Comparison of ENCODE assay signal across 10 cellular contexts in the genomic region with DNA sequence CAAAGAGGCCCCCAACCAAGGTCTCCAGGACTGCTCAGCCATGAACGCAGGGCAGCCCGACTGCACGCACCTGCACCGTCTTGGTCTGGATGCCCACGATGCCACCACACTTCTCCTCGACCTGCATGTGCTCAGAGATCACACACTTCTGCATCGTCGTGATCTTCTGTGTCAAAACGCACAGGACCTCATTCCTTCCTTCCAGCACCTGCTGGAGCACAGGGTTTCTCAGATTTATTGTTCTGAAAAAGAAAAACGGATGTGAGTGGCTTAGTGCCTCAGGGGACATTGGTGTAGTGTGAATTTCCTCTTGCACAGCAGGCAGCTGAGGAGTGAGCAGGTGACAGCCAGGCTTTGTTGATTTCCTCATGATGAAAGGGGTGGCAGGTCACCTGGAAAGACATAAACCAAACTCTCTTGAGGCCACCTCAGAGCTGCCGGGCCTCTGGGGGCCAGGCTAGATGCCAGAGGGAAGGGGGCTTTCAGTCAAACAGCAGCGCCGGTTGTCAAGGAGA. TPM values are rescaled to one million over a fixed set of nuclear protein-coding genes. Genes with fewer than 3 reads are reported as not detected.
A peak's percentile ranks its signal among the peaks of the same experiment; 100 is the strongest.
DNase-seq lines count a peak whose midpoint lies in the region; ATAC-seq lines count a peak whose summit lies in the region.
"Had no signal": no experiment of that assay in that cellular context is flagged by ENCODE, and none has a peak within 500 bp of the region (broad histone marks: within the 10 kb centered on the region; RNA-seq: fewer than 3 reads in every experiment).

No MANE protein-coding gene starts in this region.

- H3K79me1 ChIP-seq in mesenchymal stem cell (replicated peaks; ENCODE audit: low read length, poor library complexity, severe bottlenecking) = peaks cover 31% of the 10 kb centered on the region

- no peak overlapping the region for H2BK12ac ChIP-seq in mesenchymal stem cell (ENCODE audit: low read length in 2 of 2)

- H3K36me3 ChIP-seq in BLaER1 (no peaks in the 10 kb centered on the region), mesenchymal stem cell (ENCODE audit: control insufficient read depth in 1 of 2, insufficient read depth in 2 of 2, low read depth in 1 of 2, low read length in 2 of 2) (peaks cover 32 to 42% of the 10 kb centered on the region in 2 experiments)

- no peak overlapping the region for H4K8ac ChIP-seq in mesenchymal stem cell (ENCODE audit: low read length)

- H3K4me1 ChIP-seq in BLaER1 (peaks cover 97% of the 10 kb centered on the region), mesenchymal stem cell (ENCODE audit: control insufficient read depth, insufficient read depth, low read depth, low read length) (peaks cover 20% of the 10 kb centered on the region)

- H3K4ac ChIP-seq in mesenchymal stem cell (ENCODE audit: low read depth in 1 of 2, low read length in 2 of 2) = no peak overlapping the region

- H3K14ac ChIP-seq in mesenchymal stem cell (ENCODE audit: low read length in 2 of 2) = no peak overlapping the region

- H3K23ac ChIP-seq in mesenchymal stem cell (ENCODE audit: low read length in 2 of 2) = no peak overlapping the region

- H2BK15ac ChIP-seq in mesenchymal stem cell (ENCODE audit: low read depth, poor library complexity, severe bottlenecking) = no peak overlapping the region

- H3K9me3 ChIP-seq in BLaER1 (no peaks in the 10 kb centered on the region), mesenchymal stem cell (ENCODE audit: control insufficient read depth, low read length) (no peaks in the 10 kb centered on the region)

- no peak overlapping the region for H2AFZ ChIP-seq in mesenchymal stem cell (ENCODE audit: low read depth, low read length)

- H3K4me2 ChIP-seq in BLaER1 = peak overlapping the region; percentile 93
- H3K4me2 ChIP-seq in mesenchymal stem cell (ENCODE audit: low read length, poor library complexity, severe bottlenecking) = no peak overlapping the region
- H3K4me2 ChIP-seq: smooth muscle cell had no signal

- H3K4me3 ChIP-seq in BLaER1 (0 out of 2 replicates have a peak overlapping the region, but pooled peaks have one; percentile 8), mesenchymal stem cell (ENCODE audit: insufficient read depth in 1 of 2, low read depth in 1 of 2, low read length in 2 of 2) (no peak overlapping the region)
- H3K4me3 ChIP-seq: smooth muscle cell had no signal

- no peak overlapping the region for H2BK120ac ChIP-seq in mesenchymal stem cell (ENCODE audit: low read depth, low read length)

- no peak overlapping the region for H2AK5ac ChIP-seq in mesenchymal stem cell (ENCODE audit: low read length, severe bottlenecking)

- H3K9ac ChIP-seq in BLaER1 (no peak overlapping the region), mesenchymal stem cell (ENCODE audit: low read length) (no peak overlapping the region)

- peak; percentile 62 for ATAC-seq in GM19023 (IDR thresholded peaks at IDR 0.05; ENCODE audit: unreplicated experiment)
- ATAC-seq in HG02938 (IDR thresholded peaks at IDR 0.05; ENCODE audit: unreplicated experiment) = peak; percentile 60

- H4K20me1 ChIP-seq in BLaER1 = peaks cover 13% of the 10 kb centered on the region; the same call in 1 of the 2 replicates

- H3K27ac ChIP-seq in BLaER1 (peak overlapping the region; percentile 70; the same call in 1 of the 2 replicates), mesenchymal stem cell (ENCODE audit: low read length, poor library complexity, severe bottlenecking) (no peak overlapping the region)

- no peak overlapping the region for H4K91ac ChIP-seq in mesenchymal stem cell (ENCODE audit: low read length)

- no peak overlapping the region for H2BK5ac ChIP-seq in mesenchymal stem cell (ENCODE audit: low read depth, low read length, poor library complexity, severe bottlenecking)

- H3K27me3 ChIP-seq in BLaER1 = no peaks in the 10 kb centered on the region; the same call in 1 of the 2 replicates
- H3K27me3 ChIP-seq in mesenchymal stem cell (ENCODE audit: control insufficient read depth in 1 of 2, insufficient read depth in 1 of 2, low read length in 2 of 2) = no peaks in the 10 kb centered on the region

- DNase-seq in NCI-H2081 treated with DMSO at 0.1 percent for 48 hours (lab: John Stamatoyannopoulos, UW) (peak; percentile 16), NCI-H82 treated with DMSO at 0.1 percent for 48 hours (lab: John Stamatoyannopoulos, UW; ENCODE audit: unreplicated experiment) (no peak), mesenchymal stem cell (no peak), NCI-H526 (lab: John Stamatoyannopoulos, UW) (no peak), NCI-H1048 (lab: John Stamatoyannopoulos, UW) (no peak)
- DNase-seq: IMR-90 had no signal

- 97% methylated on average over 13 of the region's 13 CpGs for WGBS in mesenchymal stem cell

- no peak overlapping the region for H3K18ac ChIP-seq in mesenchymal stem cell (ENCODE audit: low read depth in 1 of 2, low read length in 2 of 2)

RNA-seq across cellular contexts. Expression of a gene that starts 38.2 kb away (rescaled TPM):
- polyA plus RNA-seq in mesenchymal stem cell (2013, experiment 1 of 2) = 21.3 TPM
- 21.1 TPM for polyA plus RNA-seq in mesenchymal stem cell (2013, experiment 2 of 2)
